15 cellular contexts compared by ENCODE assay signal in the genomic region with DNA sequence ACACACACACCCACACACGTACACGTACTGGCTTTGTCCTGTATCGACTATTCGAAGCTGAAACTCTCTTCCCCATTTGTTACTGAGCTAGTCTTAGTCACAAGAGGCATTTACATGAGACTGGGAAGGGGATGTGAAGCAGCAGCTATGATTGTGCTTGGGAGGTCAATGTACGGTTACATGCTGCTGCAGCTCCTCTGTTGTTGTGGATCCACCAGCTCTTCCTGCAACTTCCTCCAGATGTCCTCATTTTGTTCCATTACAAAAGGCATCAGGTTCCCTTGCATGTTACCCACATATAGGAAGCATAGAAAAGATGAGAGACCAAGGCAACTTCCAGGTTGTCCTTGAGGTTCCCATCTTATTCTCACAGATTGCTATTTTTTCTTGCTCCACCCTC.
A peak's percentile ranks its signal among the peaks of the same experiment; 100 is the strongest.
DNase-seq lines count a peak whose midpoint lies in the region; ATAC-seq and TF ChIP-seq lines count a peak whose summit lies in the region.
"Had no signal": no experiment of that assay in that cellular context is flagged by ENCODE, and none has a peak within 500 bp of the region (broad histone marks: within the 10 kb centered on the region; RNA-seq: fewer than 3 reads in every experiment).

No MANE protein-coding gene starts in this region.

- no peaks in the 10 kb centered on the region for H3K79me2 ChIP-seq in H9 (ENCODE audit: insufficient read depth, low read length)

- H2BK120ac ChIP-seq in H9 (ENCODE audit: low read depth, low read length, poor library complexity, severe bottlenecking): no peak overlapping the region

- no peak overlapping the region for H2AK5ac ChIP-seq in H9 (ENCODE audit: insufficient read length, low read length)

- H3K27me3 Mint-ChIP-seq in H9 (ENCODE audit: low read depth): no peaks in the 10 kb centered on the region
- H3K27me3 Mint-ChIP-seq in activated CD8-positive, alpha-beta memory T cell treated with anti-CD3 and anti-CD28 coated beads, Interleukin-2, amount 10 ng/mL, durations not matched to agents 7 days and 5 days: no peaks in the 10 kb centered on the region

- H3K23me2 ChIP-seq in H9 (ENCODE audit: insufficient read length, low read depth, low read length, poor library complexity, severe bottlenecking): no peaks in the 10 kb centered on the region

- H2AFZ ChIP-seq in H9 (ENCODE audit: low read length): no peak overlapping the region

- no peak overlapping the region for H2BK12ac ChIP-seq in H9 (ENCODE audit: insufficient read length, low read depth, low read length)

- H3K14ac ChIP-seq in H9 (ENCODE audit: insufficient read depth, low read length): no peak overlapping the region

- H3K27ac Mint-ChIP-seq in H9: peak overlapping the region; percentile 32 to 83 (median 50); a peak in 5 of 7 replicates
- H3K27ac Mint-ChIP-seq in activated CD8-positive, alpha-beta memory T cell treated with anti-CD3 and anti-CD28 coated beads, Interleukin-2, amount 10 ng/mL, durations not matched to agents 7 days and 5 days: no peak overlapping the region
- H3K27ac Mint-ChIP-seq: CD14-positive monocyte; stimulated activated effector memory CD8-positive, alpha-beta T cell treated with anti-CD3 and anti-CD28 coated beads, Interleukin-12 subunit alpha, Interleukin-12 subunit beta, amount 100 ng/mL, for 72 hours; type B pancreatic cell had no signal

- H3K79me1 ChIP-seq in H9 (ENCODE audit: insufficient read depth, low read depth, low read length, poor library complexity, severe bottlenecking): no peaks in the 10 kb centered on the region

- peak; percentile 78 for DNase-seq in H9
- peak; percentile 48 for DNase-seq in NCI-H146 treated with DMSO at 0.1 percent for 48 hours (lab: John Stamatoyannopoulos, UW; ENCODE audit: unreplicated experiment)
- DNase-seq in dermis blood vessel endothelial cell: peak; percentile 25
- peak; percentile 20 to 32 for DNase-seq in lung microvascular endothelial cell (ENCODE audit: low read depth in 2 of 2)
- DNase-seq in stimulated activated naive CD4-positive, alpha-beta T cell treated with Interleukin-2 at 50 U/mL for 16 hours (lab: John Stamatoyannopoulos, UW): no peak
- DNase-seq in activated CD8-positive, alpha-beta memory T cell treated with anti-CD3 and anti-CD28 coated beads, Interleukin-2, amount 10 ng/mL, durations not matched to agents 7 days and 5 days: no peak
- DNase-seq in AG08396 (ENCODE audit: low spot score): no peak
- DNase-seq: activated T-cell treated with anti-CD3 and anti-CD28 coated beads, Interleukin-2, amount 50 U/mL, for 48 hours; Peyer's patch; sigmoid colon; T-helper 9 cell had no signal

- H4K8ac ChIP-seq in H9 (replicated peaks; ENCODE audit: insufficient read length, low read depth, low read length): no peak overlapping the region

- H3K9me3 Mint-ChIP-seq in H9: peaks cover 6 to 7% of the 10 kb centered on the region in 2 experiments
- peaks cover 13% of the 10 kb centered on the region for H3K9me3 Mint-ChIP-seq in activated CD8-positive, alpha-beta memory T cell treated with anti-CD3 and anti-CD28 coated beads, Interleukin-2, amount 10 ng/mL, durations not matched to agents 7 days and 5 days (ENCODE audit: low read depth)

- peak overlapping the region; percentile 5 for H3K27ac ChIP-seq in H9 (ENCODE audit: insufficient read length, low read depth, low read length)
- H3K27ac ChIP-seq: Peyer's patch, sigmoid colon had no signal

- H3K27me3 ChIP-seq in H9 (ENCODE audit: insufficient read depth, low read length): no peaks in the 10 kb centered on the region
- H3K27me3 ChIP-seq: Peyer's patch, sigmoid colon had no signal

- no peak overlapping the region for H2BK20ac ChIP-seq in H9 (ENCODE audit: low read depth, low read length, poor library complexity, severe bottlenecking)

- H3K4me1 ChIP-seq in H9 (ENCODE audit: insufficient read depth, low read length): peaks cover 5% of the 10 kb centered on the region
- H3K4me1 ChIP-seq: Peyer's patch had no signal

- H3K9me3 ChIP-seq in H9 (ENCODE audit: control insufficient read depth, low read depth, low read length): no peaks in the 10 kb centered on the region
- H3K9me3 ChIP-seq: Peyer's patch, sigmoid colon had no signal

- no peak overlapping the region for H3K4ac ChIP-seq in H9 (ENCODE audit: low read depth, low read length)

- no peak overlapping the region for H3T11ph ChIP-seq in H9 (ENCODE audit: low read length)

- no peak overlapping the region for H4K91ac ChIP-seq in H9 (ENCODE audit: insufficient read length, low read depth, low read length)

- no peak overlapping the region for H2BK15ac ChIP-seq in H9 (ENCODE audit: low read depth, low read length)

- peak overlapping the region; percentile 8 for H3K4me2 ChIP-seq in H9 (ENCODE audit: insufficient read depth, insufficient read length, low read length)

- TF ChIP-seq CTCF in H9 (conservative IDR thresholded peaks at IDR 0.05): peak; percentile 43; the same call in 2 of the 3 replicates

- ATAC-seq in activated CD8-positive, alpha-beta memory T cell treated with anti-CD3 and anti-CD28 coated beads, Interleukin-2, amount 10 ng/mL, durations not matched to agents 7 days and 5 days: no peak
- ATAC-seq in GM21576 (IDR thresholded peaks at IDR 0.05; ENCODE audit: unreplicated experiment): no peak
- ATAC-seq: stimulated activated effector memory CD8-positive, alpha-beta T cell treated with anti-CD3 and anti-CD28 coated beads, Interleukin-12 subunit alpha, Interleukin-12 subunit beta, amount 100 ng/mL, for 72 hours had no signal

- no peak overlapping the region for H3K56ac ChIP-seq in H9 (ENCODE audit: insufficient read length, low read depth, low read length)

- CTCF ChIA-PET in activated CD8-positive, alpha-beta memory T cell treated with anti-CD3 and anti-CD28 coated beads, Interleukin-2, amount 10 ng/mL, durations not matched to agents 7 days and 5 days (lab: Charles Lee): no interaction called here

- H3K23ac ChIP-seq in H9 (ENCODE audit: insufficient read length, low read depth, low read length): no peak overlapping the region

- peak overlapping the region in 1 of 2 experiments; percentile 14; a peak in 1 of 5 replicates for H3K4me3 Mint-ChIP-seq in H9
- no peak overlapping the region for H3K4me3 Mint-ChIP-seq in activated CD8-positive, alpha-beta memory T cell treated with anti-CD3 and anti-CD28 coated beads, Interleukin-2, amount 10 ng/mL, durations not matched to agents 7 days and 5 days
- H3K4me3 Mint-ChIP-seq: CD14-positive monocyte; stimulated activated effector memory CD8-positive, alpha-beta T cell treated with anti-CD3 and anti-CD28 coated beads, Interleukin-12 subunit alpha, Interleukin-12 subunit beta, amount 100 ng/mL, for 72 hours; type B pancreatic cell had no signal

- no peak overlapping the region for H3K18ac ChIP-seq in H9 (ENCODE audit: insufficient read length, low read depth, low read length)

- no peaks in the 10 kb centered on the region for H4K20me1 ChIP-seq in H9 (ENCODE audit: control insufficient read depth, insufficient read depth, insufficient read length)

- no peak overlapping the region for H4K5ac ChIP-seq in H9 (ENCODE audit: insufficient read length, low read depth, low read length)

- no peak overlapping the region for H3K9ac ChIP-seq in H9 (ENCODE audit: extremely low read depth, insufficient read length, low read length)

- H3K4me1 Mint-ChIP-seq in H9: peaks cover 17% of the 10 kb centered on the region in 2 experiments
- no peaks in the 10 kb centered on the region for H3K4me1 Mint-ChIP-seq in activated CD8-positive, alpha-beta memory T cell treated with anti-CD3 and anti-CD28 coated beads, Interleukin-2, amount 10 ng/mL, durations not matched to agents 7 days and 5 days
- H3K4me1 Mint-ChIP-seq: CD14-positive monocyte; stimulated activated effector memory CD8-positive, alpha-beta T cell treated with anti-CD3 and anti-CD28 coated beads, Interleukin-12 subunit alpha, Interleukin-12 subunit beta, amount 100 ng/mL, for 72 hours had no signal

- H3K36me3 Mint-ChIP-seq in H9 (ENCODE audit: insufficient read depth in 1 of 3, low read depth in 3 of 3): peaks cover 0 to 15% (median 7%) of the 10 kb centered on the region in 3 experiments; a peak in 6 of 7 replicates
- H3K36me3 Mint-ChIP-seq in activated CD8-positive, alpha-beta memory T cell treated with anti-CD3 and anti-CD28 coated beads, Interleukin-2, amount 10 ng/mL, durations not matched to agents 7 days and 5 days: no peaks in the 10 kb centered on the region
- H3K36me3 Mint-ChIP-seq: CD14-positive monocyte; stimulated activated effector memory CD8-positive, alpha-beta T cell treated with anti-CD3 and anti-CD28 coated beads, Interleukin-12 subunit alpha, Interleukin-12 subunit beta, amount 100 ng/mL, for 72 hours; type B pancreatic cell had no signal

- H2BK5ac ChIP-seq in H9 (ENCODE audit: insufficient read length, low read length): no peak overlapping the region

- no CpG with 5 or more reads among the region's 5 CpGs for WGBS in H9 (ENCODE audit: extremely low coverage, insufficient read length, low lambda C conversion rate)

Comparison
In these comparisons a context has a peak if more than half of its experiments do, and no peak if none do; other contexts are left out.
1. DNase-seq: peak in H9 (single experiment), NCI-H146 treated with DMSO at 0.1 percent for 48 hours (single experiment), dermis blood vessel endothelial cell (single experiment) and lung microvascular endothelial cell (2 of 2); none in stimulated activated naive CD4-positive, alpha-beta T cell treated with Interleukin-2 at 50 U/mL for 16 hours (single experiment), activated CD8-positive, alpha-beta memory T cell treated with anti-CD3 and anti-CD28 coated beads, Interleukin-2, amount 10 ng/mL, durations not matched to agents 7 days and 5 days (single experiment) and AG08396 (single experiment).